In the genomic region with DNA sequence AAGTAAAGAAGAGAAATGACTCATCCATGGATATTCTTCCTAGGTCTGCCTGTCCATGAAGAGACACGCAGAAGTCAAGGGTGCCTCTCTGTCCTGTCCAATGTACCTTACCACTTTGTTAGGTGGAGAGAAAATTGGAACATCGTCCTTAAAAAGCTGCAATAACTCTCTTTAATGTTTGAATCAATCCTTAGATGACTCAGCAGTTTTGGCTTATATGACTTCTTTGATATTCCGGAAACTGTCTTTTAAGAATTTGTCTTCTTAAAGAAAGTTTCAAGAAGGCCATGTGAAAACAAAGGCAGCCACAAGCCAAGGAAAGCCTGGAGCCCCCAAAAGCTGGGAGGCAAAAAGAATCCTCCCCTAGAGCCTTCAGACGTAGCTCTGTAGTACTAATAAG, we compare ENCODE assay signal across 1 cellular context.
TF ChIP-seq lines count a peak whose summit lies in the region.

No MANE protein-coding gene starts in this region.

TF ChIP-seq in HepG2, 621 proteins besides CTCF, POLR2A, EP300 and RAD21:
- no peak for TF ChIP-seq MLLT10 (CRISPR knock-in tag; IDR thresholded peaks at IDR 0.05)
- peak; percentile 86 to 93 for TF ChIP-seq MAFK (conservative IDR thresholded peaks at IDR 0.05 in 1 of 2, IDR thresholded peaks at IDR 0.05 in 1 of 2; ENCODE audit: low read length in 2 of 2)
- TF ChIP-seq MAFF (IDR thresholded peaks at IDR 0.05; ENCODE audit: low read depth, low read length) = peak; percentile 87
- TF ChIP-seq, protein P1, sequence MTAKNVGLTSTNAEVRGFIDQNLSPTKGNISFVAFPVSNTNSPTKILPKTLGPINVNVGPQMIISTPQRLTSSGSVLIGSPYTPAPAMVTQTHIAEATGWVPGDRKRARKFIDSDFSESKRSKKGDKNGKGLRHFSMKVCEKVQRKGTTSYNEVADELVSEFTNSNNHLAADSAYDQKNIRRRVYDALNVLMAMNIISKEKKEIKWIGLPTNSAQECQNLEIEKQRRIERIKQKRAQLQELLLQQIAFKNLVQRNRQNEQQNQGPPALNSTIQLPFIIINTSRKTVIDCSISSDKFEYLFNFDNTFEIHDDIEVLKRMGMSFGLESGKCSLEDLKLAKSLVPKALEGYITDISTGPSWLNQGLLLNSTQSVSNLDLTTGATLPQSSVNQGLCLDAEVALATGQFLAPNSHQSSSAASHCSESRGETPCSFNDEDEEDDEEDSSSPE (CRISPR knock-in tag; IDR thresholded peaks at IDR 0.05) = no peak
- no peak for TF ChIP-seq ZNF546 (CRISPR knock-in tag; conservative IDR thresholded peaks at IDR 0.05)
- TF ChIP-seq HNRNPUL1 (IDR thresholded peaks at IDR 0.05; ENCODE audit: low read depth, low read length) = no peak
- peak; percentile 91 for TF ChIP-seq NFE2L2 (IDR thresholded peaks at IDR 0.05; ENCODE audit: low read length)
- no peak for TF ChIP-seq ZNF781 (CRISPR knock-in tag; IDR thresholded peaks at IDR 0.05; ENCODE audit: borderline replicate concordance, not compliant biosample characterization)
TF ChIP-seq in HepG2: peak in this region for 3.
